Comparison of ENCODE assay signal across 13 cellular contexts in the genomic region with DNA sequence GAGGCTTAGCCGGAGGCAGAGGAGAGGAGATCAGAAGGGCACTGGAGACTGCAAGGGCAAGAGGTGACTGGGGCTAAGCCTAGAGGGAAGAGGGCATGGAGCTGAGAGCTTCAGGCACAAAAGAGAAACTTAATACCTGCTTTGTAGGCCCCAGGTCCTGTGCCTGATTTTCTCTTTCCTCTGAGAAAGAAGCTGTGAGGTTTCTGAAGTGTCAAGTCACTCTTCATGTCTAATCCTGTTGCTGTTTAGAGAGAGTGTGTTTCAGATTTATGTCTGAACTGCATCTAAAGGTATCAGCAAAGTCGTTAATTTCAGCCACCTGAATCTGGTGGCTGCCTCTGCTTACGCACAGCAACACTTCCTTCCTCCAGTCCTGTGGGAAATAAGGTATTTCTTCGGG.
DNase-seq lines count a peak whose midpoint lies in the region; ATAC-seq and TF ChIP-seq lines count a peak whose summit lies in the region.
"Had no signal": no experiment of that assay in that cellular context is flagged by ENCODE, and none has a peak within 500 bp of the region (broad histone marks: within the 10 kb centered on the region; RNA-seq: fewer than 3 reads in every experiment).

No MANE protein-coding gene starts in this region.

- H3K27me3 Mint-ChIP-seq in activated CD8-positive, alpha-beta memory T cell treated with anti-CD3 and anti-CD28 coated beads, Interleukin-2, amount 10 ng/mL, durations not matched to agents 7 days and 5 days = peaks cover 7% of the 10 kb centered on the region
- peaks cover 1% of the 10 kb centered on the region for H3K27me3 Mint-ChIP-seq in activated CD4-positive, alpha-beta T cell treated with anti-CD3 and anti-CD28 coated beads, Interleukin-2, amount 10 ng/mL, durations not matched to agents 24 days and 14 days

- CTCF ChIA-PET in activated CD8-positive, alpha-beta memory T cell treated with anti-CD3 and anti-CD28 coated beads, Interleukin-2, amount 10 ng/mL, durations not matched to agents 7 days and 5 days (lab: Charles Lee) = no interaction called here
- CTCF ChIA-PET in PC-9 (lab: Charles Lee) = interaction anchor here (1.2 kb wide), 1 partner anchor 207 kb away, joined by 4 read pairs; no protein-coding TSS in a partner anchor

- H3K4me3 Mint-ChIP-seq in activated CD8-positive, alpha-beta memory T cell treated with anti-CD3 and anti-CD28 coated beads, Interleukin-2, amount 10 ng/mL, durations not matched to agents 7 days and 5 days = peak overlapping the region; percentile 62
- no peak overlapping the region for H3K4me3 Mint-ChIP-seq in activated CD4-positive, alpha-beta T cell treated with anti-CD3 and anti-CD28 coated beads, Interleukin-2, amount 10 ng/mL, durations not matched to agents 24 days and 14 days

- peak; percentile 27 for ATAC-seq in activated CD8-positive, alpha-beta memory T cell treated with anti-CD3 and anti-CD28 coated beads, Interleukin-2, amount 10 ng/mL, durations not matched to agents 7 days and 5 days
- peak; percentile 7 for ATAC-seq in foreskin keratinocyte
- ATAC-seq in GM19351 (IDR thresholded peaks at IDR 0.05; ENCODE audit: unreplicated experiment) = no peak

- BruUV-seq in PC-9 (replicated peaks; lab: Mats Ljungman, UMichigan) = no TSS peak

- H3K36me3 Mint-ChIP-seq in activated CD8-positive, alpha-beta memory T cell treated with anti-CD3 and anti-CD28 coated beads, Interleukin-2, amount 10 ng/mL, durations not matched to agents 7 days and 5 days = peaks cover 8% of the 10 kb centered on the region
- H3K36me3 Mint-ChIP-seq in activated CD4-positive, alpha-beta T cell treated with anti-CD3 and anti-CD28 coated beads, Interleukin-2, amount 10 ng/mL, durations not matched to agents 24 days and 14 days (ENCODE audit: low read depth) = no peaks in the 10 kb centered on the region

- H3K4me1 ChIP-seq in PC-9 (replicated peaks; ENCODE audit: insufficient read depth) = peaks cover 24% of the 10 kb centered on the region
- peaks cover 19% of the 10 kb centered on the region for H3K4me1 ChIP-seq in foreskin keratinocyte
- peaks cover 13% of the 10 kb centered on the region for H3K4me1 ChIP-seq in suprapubic skin

- POLR2A ChIA-PET in PC-9 (lab: Charles Lee; ENCODE audit: unreplicated experiment) = interaction anchor here (1.1 kb wide), 1 partner anchor 197 kb away, joined by 4 read pairs; no protein-coding TSS in a partner anchor

- peak overlapping the region; percentile 54 for H3K27ac ChIP-seq in PC-9
- H3K27ac ChIP-seq in foreskin keratinocyte = peak overlapping the region; percentile 22
- H3K27ac ChIP-seq in suprapubic skin = peak overlapping the region; percentile 1

- H3K36me3 ChIP-seq in PC-9 (ENCODE audit: low read depth) = no peaks in the 10 kb centered on the region
- no peaks in the 10 kb centered on the region for H3K36me3 ChIP-seq in suprapubic skin

- TF ChIP-seq POLR2A in suprapubic skin (IDR thresholded peaks at IDR 0.05) = no peak

- intact Hi-C loops in PC-9 (cut with micrococcal nuclease; ENCODE audit: unreplicated experiment) = no loop called here
- intact Hi-C loops in activated CD4-positive, alpha-beta T cell treated with anti-CD3 and anti-CD28 coated beads, Interleukin-2, amount 10 ng/mL, durations not matched to agents 24 days and 14 days (cut with micrococcal nuclease) = no loop called here

- peak overlapping the region; percentile 43 for H3K4me2 ChIP-seq in PC-9

- no peaks in the 10 kb centered on the region for H3K9me3 ChIP-seq in PC-9 (ENCODE audit: insufficient read depth, low read depth)
- H3K9me3 ChIP-seq in suprapubic skin = no peaks in the 10 kb centered on the region

- peaks cover 11% of the 10 kb centered on the region for H3K4me1 Mint-ChIP-seq in activated CD8-positive, alpha-beta memory T cell treated with anti-CD3 and anti-CD28 coated beads, Interleukin-2, amount 10 ng/mL, durations not matched to agents 7 days and 5 days
- H3K4me1 Mint-ChIP-seq in activated CD4-positive, alpha-beta T cell treated with anti-CD3 and anti-CD28 coated beads, Interleukin-2, amount 10 ng/mL, durations not matched to agents 24 days and 14 days = peaks cover 3% of the 10 kb centered on the region

- no peaks in the 10 kb centered on the region for H3K79me2 ChIP-seq in PC-9 (ENCODE audit: low read depth)

- H3F3A ChIP-seq in PC-9 (ENCODE audit: insufficient read depth, low read depth) = peaks cover 2% of the 10 kb centered on the region; the same call in 1 of the 2 replicates

- H2AFZ ChIP-seq in PC-9 = 0 out of 2 replicates have a peak overlapping the region, but pooled peaks have one; percentile 63

- H3K4me3 ChIP-seq in PC-9 = no peak overlapping the region
- no peak overlapping the region for H3K4me3 ChIP-seq in suprapubic skin

- peak overlapping the region; percentile 86 for H3K27ac Mint-ChIP-seq in activated CD8-positive, alpha-beta memory T cell treated with anti-CD3 and anti-CD28 coated beads, Interleukin-2, amount 10 ng/mL, durations not matched to agents 7 days and 5 days
- no peak overlapping the region for H3K27ac Mint-ChIP-seq in activated CD4-positive, alpha-beta T cell treated with anti-CD3 and anti-CD28 coated beads, Interleukin-2, amount 10 ng/mL, durations not matched to agents 24 days and 14 days

- TF ChIP-seq EP300 in suprapubic skin (IDR thresholded peaks at IDR 0.05) = no peak

- no peak for TF ChIP-seq CTCF in PC-9 (conservative IDR thresholded peaks at IDR 0.05)
- no peak for TF ChIP-seq CTCF in foreskin keratinocyte (conservative IDR thresholded peaks at IDR 0.05)
- no peak for TF ChIP-seq CTCF in suprapubic skin (IDR thresholded peaks at IDR 0.05)

- H3K9me3 Mint-ChIP-seq in activated CD8-positive, alpha-beta memory T cell treated with anti-CD3 and anti-CD28 coated beads, Interleukin-2, amount 10 ng/mL, durations not matched to agents 7 days and 5 days (ENCODE audit: low read depth) = peaks cover 4% of the 10 kb centered on the region
- peaks cover 4% of the 10 kb centered on the region for H3K9me3 Mint-ChIP-seq in activated CD4-positive, alpha-beta T cell treated with anti-CD3 and anti-CD28 coated beads, Interleukin-2, amount 10 ng/mL, durations not matched to agents 24 days and 14 days

- H4K20me1 ChIP-seq in PC-9 (ENCODE audit: insufficient read depth) = no peaks in the 10 kb centered on the region

- no peak for DNase-seq in activated CD8-positive, alpha-beta memory T cell treated with anti-CD3 and anti-CD28 coated beads, Interleukin-2, amount 10 ng/mL, durations not matched to agents 7 days and 5 days
- no peak for DNase-seq in activated CD8-positive, alpha-beta memory T cell treated with anti-CD3 and anti-CD28 coated beads, Interleukin-2, amount 50 U/mL, for 4 hours
- DNase-seq in PC-9 = no peak
- DNase-seq in foreskin keratinocyte = peak in 1 of 2 donors; percentile 44
- DNase-seq in suprapubic skin (ENCODE audit: low spot score in 2 of 2) = no peak
- DNase-seq in activated CD4-positive, alpha-beta T cell treated with anti-CD3 and anti-CD28 coated beads, Interleukin-2, amount 10 ng/mL, durations not matched to agents 24 days and 14 days = no peak
- DNase-seq in activated CD4-positive, alpha-beta T cell treated with anti-CD3 and anti-CD28 coated beads, Interleukin-2, amount 50 U/mL, for 4 hours = no peak
- DNase-seq: activated gamma-delta T cell treated with Interleukin-2 at 50 U/mL for 16 hours; effector CD4-positive, alpha-beta T cell; hippocampal formation; NCI-H510A treated with DMSO at 0.1 percent for 48 hours; stimulated activated CD4-positive, alpha-beta T cell treated with anti-CD3 and anti-CD28 coated beads, Interleukin-1b, Interleukin-23, amount 100 ng/mL, for 48 hours had no signal

- H3K27me3 ChIP-seq in PC-9 (ENCODE audit: insufficient read depth, low read depth) (no peaks in the 10 kb centered on the region), foreskin keratinocyte (no peaks in the 10 kb centered on the region), suprapubic skin (no peaks in the 10 kb centered on the region)

- 64% methylated on average over 4 of the region's 4 CpGs for WGBS in suprapubic skin

- no peaks in the 10 kb centered on the region for H3K9me2 ChIP-seq in PC-9 (ENCODE audit: insufficient read depth)

Comparison
In these comparisons a context has a peak if more than half of its experiments do, and no peak if none do; other contexts are left out.
1. H3K27ac ChIP-seq: peak in every context shown above with its lines; median percentile 54 in PC-9; 22 in foreskin keratinocyte; 1 in suprapubic skin.